ENCODE assay signal across 27 cellular contexts in genomic region chr16:69118468-69118867, GRCh38. TPM values are rescaled to one million over a fixed set of nuclear protein-coding genes. Genes with fewer than 3 reads are reported as not detected.
"Had no signal": no experiment of that assay in that cellular context is flagged by ENCODE, and none has a peak within 500 bp of the region (broad histone marks: within the 10 kb centered on the region; RNA-seq: fewer than 3 reads in every experiment).

No MANE protein-coding gene starts in this region.

- H3K4me3 ChIP-seq: adrenal gland, ascending aorta, dorsolateral prefrontal cortex, esophagus muscularis mucosa, hepatocyte, left lung, prostate gland, upper lobe of left lung had no signal

- H3K27me3 Mint-ChIP-seq: activated naive CD8-positive, alpha-beta T cell; activated T-cell treated with anti-CD3 and anti-CD28 coated beads, Interleukin-2, amount 50 U/mL, for 24 hours; activated T-helper 17 cell treated with anti-CD3 and anti-CD28 coated beads, Interleukin-2, amount 50 U/mL, for 72 hours; central memory CD8-positive, alpha-beta T cell; effector memory CD8-positive, alpha-beta T cell; naive thymus-derived CD8-positive, alpha-beta T cell had no signal

- H3K4me2 ChIP-seq: hepatocyte had no signal

- H3K27ac ChIP-seq: adrenal gland, ascending aorta, dorsolateral prefrontal cortex, esophagus muscularis mucosa, hepatocyte, left lung, prostate gland, upper lobe of left lung had no signal

- H3K9me3 Mint-ChIP-seq: activated T-cell treated with anti-CD3 and anti-CD28 coated beads, Interleukin-2, amount 50 U/mL, for 24 hours; activated T-helper 17 cell treated with anti-CD3 and anti-CD28 coated beads, Interleukin-2, amount 50 U/mL, for 72 hours; central memory CD8-positive, alpha-beta T cell; effector memory CD8-positive, alpha-beta T cell; immature natural killer cell; mesothelial cell of epicardium; naive thymus-derived CD8-positive, alpha-beta T cell had no signal

- FAIRE-seq: colon, frontal cortex had no signal

- H3K9me3 ChIP-seq: adrenal gland, ascending aorta, esophagus muscularis mucosa, left lung, prostate gland, upper lobe of left lung had no signal

- H2AFZ ChIP-seq: hepatocyte had no signal

- H3K27ac Mint-ChIP-seq: activated naive CD8-positive, alpha-beta T cell; activated T-cell treated with anti-CD3 and anti-CD28 coated beads, Interleukin-2, amount 50 U/mL, for 24 hours; activated T-helper 17 cell treated with anti-CD3 and anti-CD28 coated beads, Interleukin-2, amount 50 U/mL, for 72 hours; immature natural killer cell; mesothelial cell of epicardium had no signal

- H3K27me3 ChIP-seq: adrenal gland, ascending aorta, dorsolateral prefrontal cortex, esophagus muscularis mucosa, hepatocyte, left lung, upper lobe of left lung had no signal

- DNase-seq: activated CD4-positive, alpha-beta T cell treated with anti-CD3 and anti-CD28 coated beads for 1 hour; activated CD4-positive, alpha-beta T cell treated with anti-CD3 and anti-CD28 coated beads, Interleukin-2, amount 50 U/mL, for 1 hour; activated CD8-positive, alpha-beta memory T cell treated with anti-CD3 and anti-CD28 coated beads for 24 hours; activated CD8-positive, alpha-beta memory T cell treated with anti-CD3 and anti-CD28 coated beads, Interleukin-2, amount 50 U/mL, for 4 hours; activated naive CD4-positive, alpha-beta T cell; activated T-cell treated with anti-CD3 and anti-CD28 coated beads, Interleukin-2, amount 50 U/mL, for 24 hours; adrenal gland; dorsolateral prefrontal cortex; effector memory CD8-positive, alpha-beta T cell; glutamatergic neuron; immature natural killer cell; left lung; naive thymus-derived CD8-positive, alpha-beta T cell; stimulated activated CD4-positive, alpha-beta T cell treated with anti-CD3 and anti-CD28 coated beads, Interleukin-4, amount 100 ng/mL, for 24 hours; stimulated activated naive CD8-positive, alpha-beta T cell treated with anti-CD3 and anti-CD28 coated beads, Interleukin-15, Interleukin-2, amounts not matched to agents 100 U/mL and 50 U/mL, for 24 hours; T-helper 9 cell; upper lobe of left lung had no signal

- H3K4me1 ChIP-seq: adrenal gland, left lung, prostate gland had no signal

- H3K4me1 Mint-ChIP-seq: central memory CD8-positive, alpha-beta T cell; mesothelial cell of epicardium had no signal

- H3K4me3 Mint-ChIP-seq: activated naive CD8-positive, alpha-beta T cell; activated T-cell treated with anti-CD3 and anti-CD28 coated beads, Interleukin-2, amount 50 U/mL, for 24 hours; activated T-helper 17 cell treated with anti-CD3 and anti-CD28 coated beads, Interleukin-2, amount 50 U/mL, for 72 hours; central memory CD8-positive, alpha-beta T cell; effector memory CD8-positive, alpha-beta T cell; immature natural killer cell; mesothelial cell of epicardium; naive thymus-derived CD8-positive, alpha-beta T cell had no signal

- ATAC-seq: activated T-helper 17 cell treated with anti-CD3 and anti-CD28 coated beads, Interleukin-2, amount 50 U/mL, for 72 hours; effector memory CD8-positive, alpha-beta T cell; left lung; naive thymus-derived CD8-positive, alpha-beta T cell; stimulated activated naive CD8-positive, alpha-beta T cell treated with anti-CD3 and anti-CD28 coated beads, Interleukin-15, Interleukin-2, amounts not matched to agents 100 U/mL and 50 U/mL, for 24 hours had no signal

RNA-seq across cellular contexts. Expression of gene HAS3, which starts 13.0 kb away (rescaled TPM):
- total RNA-seq: ascending aorta had no signal
